ENCODE assay signal across 11 cellular contexts in the genomic region with DNA sequence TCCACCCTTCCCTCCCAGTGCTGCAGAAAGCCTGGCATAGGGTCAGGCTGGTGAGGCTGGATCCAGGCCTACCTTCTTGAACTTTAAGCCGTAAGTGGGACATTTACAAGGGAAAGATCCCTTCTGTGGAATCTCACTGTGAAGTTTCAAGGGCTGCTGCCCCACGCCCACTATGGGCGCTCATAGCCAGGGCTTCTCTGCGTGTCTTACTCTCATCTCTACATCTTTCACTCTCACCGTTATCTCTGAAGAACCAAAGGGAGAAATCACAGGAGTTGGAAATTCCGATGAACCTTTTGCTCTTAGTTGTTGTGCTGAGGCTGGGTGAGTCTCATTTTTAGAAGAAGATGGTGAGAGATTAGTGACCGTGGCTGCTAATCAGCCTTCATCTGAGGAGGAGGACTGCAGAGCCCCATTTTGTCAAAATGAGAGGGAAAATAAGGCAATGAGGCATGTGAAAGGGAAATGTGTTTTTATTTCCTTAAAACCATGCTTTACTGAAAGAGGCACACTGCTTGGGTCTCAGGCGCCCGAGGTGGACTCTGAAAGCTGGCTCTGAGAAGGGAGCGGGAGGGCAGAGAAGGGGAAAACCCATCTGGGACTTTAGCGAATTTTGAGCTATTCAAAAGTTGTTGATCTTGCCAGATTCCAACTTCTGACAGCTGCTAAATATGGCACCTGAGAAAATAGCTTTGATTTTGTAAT.
DNase-seq lines count a peak whose midpoint lies in the region; ATAC-seq, FAIRE-seq and TF ChIP-seq lines count a peak whose summit lies in the region.
"Had no signal": no experiment of that assay in that cellular context is flagged by ENCODE, and none has a peak within 500 bp of the region (broad histone marks: within the 10 kb centered on the region; RNA-seq: fewer than 3 reads in every experiment).

No MANE protein-coding gene starts in this region.

- no peaks in the 10 kb centered on the region for H3K9me2 ChIP-seq in HCT116 (ENCODE audit: insufficient read depth)

- peaks cover 0 to 5% (median 0%) of the 10 kb centered on the region in 7 donors for H3K9me3 Mint-ChIP-seq in CD14-positive monocyte
- no peaks in the 10 kb centered on the region for H3K9me3 Mint-ChIP-seq in activated T-helper 1 cell treated with anti-CD3 and anti-CD28 coated beads, Interleukin-12 subunit alpha, Interleukin-12 subunit beta, Interleukin-2, Interleukin-4 antibody, amounts not matched to agents 30 ng/mL and 10 ng/mL and 1 ng/mL, durations not matched to agents 14 hours and 24 hours and 36 hours
- H3K9me3 Mint-ChIP-seq: activated B cell treated with CpG ODN at 0.5 μM for 24 hours had no signal

- peak overlapping the region; percentile 58 for H2AFZ ChIP-seq in HCT116 (ENCODE audit: low read depth, low read length, poor library complexity, severe bottlenecking)
- H2AFZ ChIP-seq: parathyroid adenoma had no signal

- no peak overlapping the region for H3K9ac ChIP-seq in HCT116 (ENCODE audit: low read length)
- peak overlapping the region; percentile 19 for H3K9ac ChIP-seq in mucosa of stomach (ENCODE audit: low read length)
- H3K9ac ChIP-seq: parathyroid adenoma had no signal

- CTCF ChIA-PET in HCT116 (lab: Charles Lee) = interaction anchor here (0.6 to 2.5 kb wide), 31 partner anchors 10 to 1239 kb away, joined by 3 to 67 read pairs (median 5); a partner anchor contains a TSS

- H3K4me1 ChIP-seq in HCT116 (ENCODE audit: control insufficient read depth in 1 of 2, insufficient read depth in 2 of 2, low read length in 2 of 2) (peaks cover 0 to 4% of the 10 kb centered on the region in 2 experiments; a peak in 2 of 4 replicates), mucosa of stomach (ENCODE audit: control insufficient read depth, insufficient read depth, low read length) (peaks cover 7% of the 10 kb centered on the region)
- H3K4me1 ChIP-seq: parathyroid adenoma had no signal

- H3K27ac ChIP-seq in HCT116 (ENCODE audit: low read depth, low read length) = no peak overlapping the region
- H3K27ac ChIP-seq: parathyroid adenoma, testis had no signal

- H3K27ac Mint-ChIP-seq in CD14-positive monocyte = peak overlapping the region in 5 of 7 donors; percentile 37 to 82 (median 69)
- H3K27ac Mint-ChIP-seq in activated T-helper 1 cell treated with anti-CD3 and anti-CD28 coated beads, Interleukin-12 subunit alpha, Interleukin-12 subunit beta, Interleukin-2, Interleukin-4 antibody, amounts not matched to agents 30 ng/mL and 10 ng/mL and 1 ng/mL, durations not matched to agents 14 hours and 24 hours and 36 hours = peak overlapping the region; percentile 73
- H3K27ac Mint-ChIP-seq: activated B cell treated with CpG ODN at 0.5 μM for 24 hours had no signal

- TF ChIP-seq POLR2A in HCT116 (IDR thresholded peaks at IDR 0.05; ENCODE audit: borderline replicate concordance, extremely low read depth, insufficient read depth, insufficient read length) = no peak

- TF ChIP-seq CTCF in CD14-positive monocyte (IDR thresholded peaks at IDR 0.05) (no peak), HCT116 (IDR thresholded peaks at IDR 0.05 in 2 of 3, conservative IDR thresholded peaks at IDR 0.05 in 1 of 3; ENCODE audit: borderline replicate concordance in 1 of 3, insufficient read depth in 1 of 3, low read depth in 2 of 3, low read length in 2 of 3) (no peak)

- BruUV-seq in HCT116 (replicated peaks; lab: Mats Ljungman, UMichigan) = no TSS peak

- H3K4me3 Mint-ChIP-seq in CD14-positive monocyte = peak overlapping the region; percentile 15 to 24
- peak overlapping the region; percentile 4 for H3K4me3 Mint-ChIP-seq in activated T-helper 1 cell treated with anti-CD3 and anti-CD28 coated beads, Interleukin-12 subunit alpha, Interleukin-12 subunit beta, Interleukin-2, Interleukin-4 antibody, amounts not matched to agents 30 ng/mL and 10 ng/mL and 1 ng/mL, durations not matched to agents 14 hours and 24 hours and 36 hours
- H3K4me3 Mint-ChIP-seq: activated B cell treated with CpG ODN at 0.5 μM for 24 hours had no signal

- no peak for TF ChIP-seq RAD21 in HCT116 (IDR thresholded peaks at IDR 0.05; ENCODE audit: low read depth)

- no peaks in the 10 kb centered on the region for H4K20me1 ChIP-seq in HCT116 (ENCODE audit: insufficient read depth)

- ATAC-seq in HCT116 = 0 out of 2 replicates have a peak, but pooled peaks have one; percentile 7

- peaks cover 44% of the 10 kb centered on the region for H3K4me1 Mint-ChIP-seq in CD14-positive monocyte
- H3K4me1 Mint-ChIP-seq in activated T-helper 1 cell treated with anti-CD3 and anti-CD28 coated beads, Interleukin-12 subunit alpha, Interleukin-12 subunit beta, Interleukin-2, Interleukin-4 antibody, amounts not matched to agents 30 ng/mL and 10 ng/mL and 1 ng/mL, durations not matched to agents 14 hours and 24 hours and 36 hours (ENCODE audit: low read depth) = peaks cover 38% of the 10 kb centered on the region

- POLR2A ChIA-PET in HCT116 (lab: Charles Lee) = interaction anchor here (1.2 kb wide), 1 partner anchor 336 kb away, joined by 3 read pairs; a partner anchor contains a TSS

- no peak for FAIRE-seq in frontal cortex (lab: Jason Lieb, UNC)

- H3K27me3 Mint-ChIP-seq in CD14-positive monocyte (ENCODE audit: low read depth in 3 of 3) = peaks cover 0 to 5% (median 0%) of the 10 kb centered on the region in 3 donors
- H3K27me3 Mint-ChIP-seq in activated T-helper 1 cell treated with anti-CD3 and anti-CD28 coated beads, Interleukin-12 subunit alpha, Interleukin-12 subunit beta, Interleukin-2, Interleukin-4 antibody, amounts not matched to agents 30 ng/mL and 10 ng/mL and 1 ng/mL, durations not matched to agents 14 hours and 24 hours and 36 hours (ENCODE audit: insufficient read depth) = peaks cover 2% of the 10 kb centered on the region
- H3K27me3 Mint-ChIP-seq: activated B cell treated with CpG ODN at 0.5 μM for 24 hours had no signal

- peak overlapping the region; percentile 31 for H3K4me2 ChIP-seq in HCT116 (ENCODE audit: low read length)

- intact Hi-C loops in CD14-positive monocyte (cut with micrococcal nuclease) (loop anchor here (5.0 to 10.0 kb wide), 4 partner anchors 292 to 1239 kb away; no protein-coding TSS in a partner anchor), HCT116 (cut with micrococcal nuclease) (loop anchor here (1.0 to 10.0 kb wide), 6 partner anchors 213 to 1239 kb away; a partner anchor contains a TSS)
- intact Hi-C loops in activated T-helper 1 cell treated with anti-CD3 and anti-CD28 coated beads, Interleukin-12 subunit alpha, Interleukin-12 subunit beta, Interleukin-2, Interleukin-4 antibody, amounts not matched to agents 30 ng/mL and 10 ng/mL and 1 ng/mL, durations not matched to agents 14 hours and 24 hours and 36 hours (cut with micrococcal nuclease) = loop anchor here (1.0 to 5.0 kb wide), 9 partner anchors 23 to 1239 kb away; a partner anchor contains a TSS

- DNase-seq in CD14-positive monocyte (ENCODE audit: low spot score) (no peak), HCT116 (ENCODE audit: low read depth, low spot score) (no peak), frontal cortex (ENCODE audit: low spot score in 2 of 2) (no peak), dedifferentiated amniotic fluid mesenchymal stem cell (ENCODE audit: extremely low spot score) (no peak), NAMALWA (ENCODE audit: low spot score) (no peak), NCI-H345 (lab: John Stamatoyannopoulos, UW) (no peak)
- DNase-seq in activated T-helper 1 cell treated with anti-CD3 and anti-CD28 coated beads, Interleukin-12 subunit alpha, Interleukin-12 subunit beta, Interleukin-2, Interleukin-4 antibody, amounts not matched to agents 30 ng/mL and 10 ng/mL and 1 ng/mL, durations not matched to agents 14 hours and 24 hours and 36 hours (ENCODE audit: low spot score) = no peak
- DNase-seq: activated B cell treated with CpG ODN at 0.5 μM for 24 hours had no signal

- H3K36me3 ChIP-seq in HCT116 (ENCODE audit: control insufficient read depth in 1 of 2, insufficient read depth in 2 of 2, low read length in 2 of 2) (no peaks in the 10 kb centered on the region), mucosa of stomach (ENCODE audit: control insufficient read depth, insufficient read depth, low read length) (no peaks in the 10 kb centered on the region)

- H3K4me3 ChIP-seq in HCT116 (replicated peaks in 1 of 2; ENCODE audit: low read depth in 1 of 2, low read length in 2 of 2) = no peak overlapping the region
- H3K4me3 ChIP-seq in mucosa of stomach (ENCODE audit: low read length) = no peak overlapping the region
- H3K4me3 ChIP-seq: testis had no signal

- RAD21 ChIA-PET in HCT116 (lab: Charles Lee; ENCODE audit: low non-redundant PET in 1 of 2, low total read pairs in 2 of 2, uncharacterized antibody in 2 of 2, unreplicated experiment in 2 of 2) = interaction anchor here (0.6 to 1.4 kb wide), 15 partner anchors 58 to 1239 kb away, joined by 3 to 8 read pairs (median 4); no protein-coding TSS in a partner anchor

- H3K79me2 ChIP-seq in HCT116 (ENCODE audit: insufficient read depth, low read length) = no peaks in the 10 kb centered on the region
- H3K79me2 ChIP-seq: parathyroid adenoma had no signal

- no peaks in the 10 kb centered on the region for H3K36me3 Mint-ChIP-seq in CD14-positive monocyte
- H3K36me3 Mint-ChIP-seq in activated T-helper 1 cell treated with anti-CD3 and anti-CD28 coated beads, Interleukin-12 subunit alpha, Interleukin-12 subunit beta, Interleukin-2, Interleukin-4 antibody, amounts not matched to agents 30 ng/mL and 10 ng/mL and 1 ng/mL, durations not matched to agents 14 hours and 24 hours and 36 hours (ENCODE audit: low read depth) = no peaks in the 10 kb centered on the region

- no peaks in the 10 kb centered on the region for H3K9me3 ChIP-seq in HCT116 (ENCODE audit: control insufficient read depth in 1 of 2, insufficient read depth in 1 of 2, low read depth in 1 of 2, low read length in 2 of 2)
- no peaks in the 10 kb centered on the region for H3K9me3 ChIP-seq in mucosa of stomach (ENCODE audit: control insufficient read depth, low read length)
- H3K9me3 ChIP-seq: testis had no signal

- H3K27me3 ChIP-seq in HCT116 (ENCODE audit: insufficient read depth, low read length) (no peaks in the 10 kb centered on the region), mucosa of stomach (ENCODE audit: control insufficient read depth, insufficient read depth, low read length) (no peaks in the 10 kb centered on the region)
- H3K27me3 ChIP-seq: testis had no signal

TF ChIP-seq in HCT116, 20 proteins besides CTCF, POLR2A, EP300 and RAD21 (continues in another document):
- TF ChIP-seq SRF (IDR thresholded peaks at IDR 0.05; ENCODE audit: low read depth) = no peak
- TF ChIP-seq, protein P1, sequence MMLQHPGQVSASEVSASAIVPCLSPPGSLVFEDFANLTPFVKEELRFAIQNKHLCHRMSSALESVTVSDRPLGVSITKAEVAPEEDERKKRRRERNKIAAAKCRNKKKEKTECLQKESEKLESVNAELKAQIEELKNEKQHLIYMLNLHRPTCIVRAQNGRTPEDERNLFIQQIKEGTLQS (IDR thresholded peaks at IDR 0.05) = no peak
- no peak for TF ChIP-seq TCF7L2 (IDR thresholded peaks at IDR 0.05; ENCODE audit: borderline replicate concordance, extremely low read depth, insufficient read depth, insufficient read length)
- TF ChIP-seq EGR1 (IDR thresholded peaks at IDR 0.05; ENCODE audit: low read depth) = no peak
- no peak for TF ChIP-seq POLR2AphosphoS5 (IDR thresholded peaks at IDR 0.05; ENCODE audit: low read depth, low read length)
- TF ChIP-seq ZFX (IDR thresholded peaks at IDR 0.05) = no peak
- TF ChIP-seq JUND (IDR thresholded peaks at IDR 0.05) = no peak
